ENCODE assay signal across 8 cellular contexts in the genomic region with DNA sequence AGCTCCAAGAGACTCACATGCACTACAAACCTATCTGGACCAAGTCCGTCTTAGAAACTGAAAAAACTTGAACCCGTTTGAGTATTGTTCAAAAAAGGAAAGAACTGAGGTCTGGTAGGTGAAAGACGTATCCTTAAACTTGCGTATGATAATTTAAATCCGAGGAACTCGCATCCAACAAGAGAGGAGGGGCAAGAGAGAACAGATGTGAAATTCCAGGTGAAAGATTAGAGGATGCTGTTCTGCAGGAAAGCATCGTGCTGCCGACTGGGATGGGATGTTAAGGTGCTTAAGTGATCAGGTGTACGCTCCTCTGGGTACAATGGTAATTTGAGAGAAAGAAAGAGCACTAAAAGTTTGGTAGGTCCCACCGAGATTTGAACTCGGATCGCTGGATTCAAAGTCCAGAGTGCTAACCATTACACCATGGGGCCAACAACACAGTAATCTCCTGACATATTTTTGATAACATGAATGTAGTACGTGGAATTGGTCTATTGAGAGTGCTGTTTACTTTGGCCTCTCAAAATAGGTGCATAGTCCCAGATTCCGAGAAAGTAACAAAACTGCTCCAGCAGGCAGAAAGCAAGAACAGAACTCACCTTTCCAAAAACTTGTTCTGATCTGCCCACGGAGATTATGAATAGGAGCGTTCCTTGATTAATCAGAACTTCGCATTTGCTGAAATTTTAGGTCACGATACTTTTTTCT. TPM values are rescaled to one million over a fixed set of nuclear protein-coding genes. Genes with fewer than 3 reads are reported as not detected.
DNase-seq lines count a peak whose midpoint lies in the region; ATAC-seq and TF ChIP-seq lines count a peak whose summit lies in the region.

No MANE protein-coding gene starts in this region.

- no CpG with 5 or more reads among the region's 18 CpGs for WGBS in mesendoderm (ENCODE audit: extremely low coverage, insufficient coverage, low lambda C conversion rate)

- H3K27ac ChIP-seq in BLaER1: no peak overlapping the region
- H3K27ac ChIP-seq in HCT116 (ENCODE audit: low read depth, low read length): peak overlapping the region; percentile 44; the same call in 1 of the 2 replicates
- no peak overlapping the region for H3K27ac ChIP-seq in mesendoderm (ENCODE audit: low read depth, low read length)
- no peak overlapping the region for H3K27ac ChIP-seq in subcutaneous abdominal adipose tissue (ENCODE audit: low read depth, low read length)

- DNase-seq in HCT116 (ENCODE audit: low read depth, low spot score): peak; percentile 71
- peak; percentile 79 to 84 for DNase-seq in NCI-H446 (lab: John Stamatoyannopoulos, UW)
- DNase-seq in activated CD4-positive, alpha-beta T cell treated with anti-CD3 and anti-CD28 coated beads for 36 hours: peak; percentile 72
- DNase-seq in effector memory CD8-positive, alpha-beta T cell: peak; percentile 58 to 69 (median 68)
- peak; percentile 95 for DNase-seq in mesendoderm

- CTCF ChIA-PET in HCT116 (lab: Charles Lee): no interaction called here
- CTCF ChIA-PET in activated CD4-positive, alpha-beta T cell treated with anti-CD3 and anti-CD28 coated beads for 36 hours (lab: Charles Lee): interaction anchor here (0.7 to 0.8 kb wide), 2 partner anchors 21 to 118 kb away, joined by 3 to 5 read pairs; no protein-coding TSS in a partner anchor

- TF ChIP-seq RAD21 in HCT116 (IDR thresholded peaks at IDR 0.05; ENCODE audit: low read depth): no peak

- H2BK120ac ChIP-seq in mesendoderm (ENCODE audit: low read depth, low read length): no peak overlapping the region

- TF ChIP-seq CTCF in HCT116 (IDR thresholded peaks at IDR 0.05 in 2 of 3, conservative IDR thresholded peaks at IDR 0.05 in 1 of 3; ENCODE audit: borderline replicate concordance in 1 of 3, insufficient read depth in 1 of 3, low read depth in 2 of 3, low read length in 2 of 3): no peak

- H3K36me3 ChIP-seq in BLaER1 (no peaks in the 10 kb centered on the region), HCT116 (ENCODE audit: control insufficient read depth in 1 of 2, insufficient read depth in 2 of 2, low read length in 2 of 2) (no peaks in the 10 kb centered on the region), mesendoderm (ENCODE audit: control insufficient read depth, insufficient read depth, low read length) (no peaks in the 10 kb centered on the region), subcutaneous abdominal adipose tissue (ENCODE audit: control insufficient read depth in 5 of 5, insufficient read depth in 5 of 5, low read length in 5 of 5) (no peaks in the 10 kb centered on the region)

- no peaks in the 10 kb centered on the region for H3K9me3 Mint-ChIP-seq in activated CD4-positive, alpha-beta T cell treated with anti-CD3 and anti-CD28 coated beads for 36 hours (ENCODE audit: low read depth)
- peaks cover 0 to 11% of the 10 kb centered on the region in 2 donors for H3K9me3 Mint-ChIP-seq in effector memory CD8-positive, alpha-beta T cell

- H3K4ac ChIP-seq in mesendoderm (ENCODE audit: low read depth, low read length): no peak overlapping the region

- H3K27ac Mint-ChIP-seq in activated CD4-positive, alpha-beta T cell treated with anti-CD3 and anti-CD28 coated beads for 36 hours: peak overlapping the region; percentile 90
- peak overlapping the region; percentile 100 for H3K27ac Mint-ChIP-seq in effector memory CD8-positive, alpha-beta T cell

- H2AK5ac ChIP-seq in mesendoderm (ENCODE audit: low read length): no peak overlapping the region

- H3K23ac ChIP-seq in mesendoderm (ENCODE audit: low read length): no peak overlapping the region

- no peak overlapping the region for H4K8ac ChIP-seq in mesendoderm (ENCODE audit: low read depth, low read length)

- H4K5ac ChIP-seq in mesendoderm (ENCODE audit: low read length): no peak overlapping the region

- no peak overlapping the region for H2BK5ac ChIP-seq in mesendoderm (ENCODE audit: low read length)

- peaks cover 3% of the 10 kb centered on the region for H3K27me3 Mint-ChIP-seq in activated CD4-positive, alpha-beta T cell treated with anti-CD3 and anti-CD28 coated beads for 36 hours
- H3K27me3 Mint-ChIP-seq in effector memory CD8-positive, alpha-beta T cell: peaks cover 5 to 6% of the 10 kb centered on the region in 2 donors

- no peaks in the 10 kb centered on the region for H3K79me1 ChIP-seq in mesendoderm (ENCODE audit: low read length)

- H3K9me3 ChIP-seq in BLaER1: no peaks in the 10 kb centered on the region
- H3K9me3 ChIP-seq in HCT116 (ENCODE audit: control insufficient read depth in 1 of 2, insufficient read depth in 1 of 2, low read depth in 1 of 2, low read length in 2 of 2): no peaks in the 10 kb centered on the region
- H3K9me3 ChIP-seq in subcutaneous abdominal adipose tissue (ENCODE audit: control insufficient read depth in 5 of 5, low read length in 5 of 5): no peaks in the 10 kb centered on the region

- no TSS peak for BruUV-seq in HCT116 (replicated peaks; lab: Mats Ljungman, UMichigan)

- H4K20me1 ChIP-seq in BLaER1 (no peaks in the 10 kb centered on the region), HCT116 (ENCODE audit: insufficient read depth) (no peaks in the 10 kb centered on the region)

- peaks cover 37% of the 10 kb centered on the region for H3K4me1 Mint-ChIP-seq in activated CD4-positive, alpha-beta T cell treated with anti-CD3 and anti-CD28 coated beads for 36 hours
- peaks cover 43 to 62% of the 10 kb centered on the region in 2 donors for H3K4me1 Mint-ChIP-seq in effector memory CD8-positive, alpha-beta T cell (ENCODE audit: low read depth in 2 of 2)

- RAD21 ChIA-PET in HCT116 (lab: Charles Lee; ENCODE audit: low non-redundant PET in 1 of 2, low total read pairs in 2 of 2, uncharacterized antibody in 2 of 2, unreplicated experiment in 2 of 2): no interaction called here

- peaks cover 13% of the 10 kb centered on the region; the same call in 1 of the 2 replicates for H3K4me1 ChIP-seq in BLaER1
- H3K4me1 ChIP-seq in HCT116 (ENCODE audit: control insufficient read depth in 1 of 2, insufficient read depth in 2 of 2, low read length in 2 of 2): peaks cover 22 to 63% of the 10 kb centered on the region in 2 experiments
- no peaks in the 10 kb centered on the region for H3K4me1 ChIP-seq in mesendoderm (ENCODE audit: control insufficient read depth, low read depth, low read length)
- H3K4me1 ChIP-seq in subcutaneous abdominal adipose tissue (ENCODE audit: control insufficient read depth in 5 of 5, insufficient read depth in 5 of 5, low read length in 5 of 5): peaks cover 0 to 20% (median 18%) of the 10 kb centered on the region in 5 donors

- peaks cover 14% of the 10 kb centered on the region; the same call in 1 of the 2 replicates for H3K27me3 ChIP-seq in BLaER1
- H3K27me3 ChIP-seq in HCT116 (ENCODE audit: insufficient read depth, low read length): no peaks in the 10 kb centered on the region
- no peaks in the 10 kb centered on the region for H3K27me3 ChIP-seq in mesendoderm (ENCODE audit: insufficient read depth, low read length, poor library complexity)
- no peaks in the 10 kb centered on the region for H3K27me3 ChIP-seq in subcutaneous abdominal adipose tissue (ENCODE audit: control insufficient read depth in 5 of 5, insufficient read depth in 4 of 5, low read length in 5 of 5)

- H3K9ac ChIP-seq in BLaER1: no peak overlapping the region
- H3K9ac ChIP-seq in HCT116 (ENCODE audit: low read length): peak overlapping the region; percentile 3; the same call in 1 of the 2 replicates
- H3K9ac ChIP-seq in mesendoderm (ENCODE audit: low read length): peak overlapping the region; percentile 38
- H3K9ac ChIP-seq in subcutaneous abdominal adipose tissue (ENCODE audit: low read length in 5 of 5): peak overlapping the region in 1 of 5 donors; percentile 2

- peak overlapping the region; percentile 79 for H3K4me2 ChIP-seq in BLaER1
- peak overlapping the region; percentile 62 for H3K4me2 ChIP-seq in HCT116 (ENCODE audit: low read length)
- H3K4me2 ChIP-seq in mesendoderm (ENCODE audit: low read length): peak overlapping the region; percentile 87

- peaks cover 6% of the 10 kb centered on the region for H3K36me3 Mint-ChIP-seq in activated CD4-positive, alpha-beta T cell treated with anti-CD3 and anti-CD28 coated beads for 36 hours (ENCODE audit: low read depth)
- peaks cover 46% of the 10 kb centered on the region for H3K36me3 Mint-ChIP-seq in effector memory CD8-positive, alpha-beta T cell (ENCODE audit: insufficient read depth)

- H3K9me2 ChIP-seq in HCT116 (ENCODE audit: insufficient read depth): no peaks in the 10 kb centered on the region

- H3K4me3 ChIP-seq in BLaER1 (peak overlapping the region; percentile 67; the same call in 1 of the 2 replicates), HCT116 (replicated peaks in 1 of 2; ENCODE audit: low read depth in 1 of 2, low read length in 2 of 2) (peak overlapping the region; percentile 7 to 41; a peak in 1 of 4 replicates), mesendoderm (ENCODE audit: low read length) (peak overlapping the region; percentile 61), subcutaneous abdominal adipose tissue (ENCODE audit: low read depth in 1 of 5, low read length in 5 of 5) (peak overlapping the region; percentile 49 to 74 (median 66))

- no peak overlapping the region for H3K56ac ChIP-seq in mesendoderm (ENCODE audit: low read length)

- no peak overlapping the region for H2AFZ ChIP-seq in HCT116 (ENCODE audit: low read depth, low read length, poor library complexity, severe bottlenecking)

- H2BK15ac ChIP-seq in mesendoderm (replicated peaks; ENCODE audit: low read depth): no peak overlapping the region

- H3K4me3 Mint-ChIP-seq in activated CD4-positive, alpha-beta T cell treated with anti-CD3 and anti-CD28 coated beads for 36 hours: peak overlapping the region; percentile 88
- peak overlapping the region; percentile 95 to 96 for H3K4me3 Mint-ChIP-seq in effector memory CD8-positive, alpha-beta T cell

- H3K18ac ChIP-seq in mesendoderm (ENCODE audit: low read length): no peak overlapping the region

- TF ChIP-seq POLR2A in HCT116 (IDR thresholded peaks at IDR 0.05; ENCODE audit: borderline replicate concordance, extremely low read depth, insufficient read depth, insufficient read length): no peak

- H3K79me2 ChIP-seq in HCT116 (ENCODE audit: insufficient read depth, low read length) (no peaks in the 10 kb centered on the region), mesendoderm (ENCODE audit: control insufficient read depth, insufficient read depth, low read length) (no peaks in the 10 kb centered on the region)

- intact Hi-C loops in HCT116 (cut with micrococcal nuclease): loop anchor here (2.0 to 10.0 kb wide), 8 partner anchors 15 to 1583 kb away; partner anchors contain the start of gene HMGN4
- intact Hi-C loops in activated CD4-positive, alpha-beta T cell treated with anti-CD3 and anti-CD28 coated beads for 36 hours (cut with DNase I, micrococcal nuclease): loop anchor here (1.0 to 5.0 kb wide), 7 partner anchors 26 to 1442 kb away; a partner anchor contains a TSS

- ATAC-seq in HCT116: peak; percentile 58
- ATAC-seq in activated CD4-positive, alpha-beta T cell treated with anti-CD3 and anti-CD28 coated beads for 36 hours: peak; percentile 28
- peak; percentile 51 for ATAC-seq in effector memory CD8-positive, alpha-beta T cell (replicated peaks)
- ATAC-seq in GM19023 (IDR thresholded peaks at IDR 0.05; ENCODE audit: unreplicated experiment): no peak

- POLR2A ChIA-PET in HCT116 (lab: Charles Lee): interaction anchor here (1.0 kb wide), 2 partner anchors 112 to 187 kb away, joined by 3 read pairs; a partner anchor contains a TSS
- POLR2A ChIA-PET in activated CD4-positive, alpha-beta T cell treated with anti-CD3 and anti-CD28 coated beads for 36 hours (lab: Charles Lee): interaction anchor here (0.8 kb wide), 1 partner anchor 128 kb away, joined by 6 read pairs; no protein-coding TSS in a partner anchor

RNA-seq across cellular contexts. Expression of gene BTN3A2, which starts 53.5 kb away (rescaled TPM):
- 14.1 TPM for total RNA-seq in HCT116 (2021; ENCODE audit: unreplicated experiment)
- polyA plus RNA-seq in HCT116 (2012): 10.8 and 12.9 TPM in 2 replicates
- total RNA-seq in activated CD4-positive, alpha-beta T cell treated with anti-CD3 and anti-CD28 coated beads for 36 hours: 10 to 100 TPM; 62.5 to 62.8 TPM
- 0.49 TPM for polyA plus RNA-seq in mesendoderm (2013, experiment 1 of 2)
- 0.52 TPM for polyA plus RNA-seq in mesendoderm (2013, experiment 2 of 2)
